In the genomic region with DNA sequence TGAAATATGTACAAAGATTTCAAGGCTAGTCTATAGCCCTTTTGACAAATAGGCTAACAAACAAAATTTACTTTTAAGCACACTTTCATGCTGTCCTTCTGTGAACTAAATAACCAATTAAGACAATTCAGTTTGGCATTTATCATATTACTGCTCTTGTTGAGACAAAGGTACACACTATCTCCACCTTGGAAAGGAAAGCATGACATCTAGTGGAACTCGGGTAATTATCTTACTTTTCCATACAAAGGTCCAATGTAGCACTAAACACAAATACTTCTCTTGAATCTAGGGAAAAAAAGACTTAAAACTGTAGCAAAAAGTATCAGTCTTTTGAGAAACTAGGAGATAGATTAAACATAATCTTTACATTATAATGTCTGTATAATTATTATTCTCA, we compare ENCODE assay signal across 8 cellular contexts.
DNase-seq lines count a peak whose midpoint lies in the region; TF ChIP-seq lines count a peak whose summit lies in the region.

No MANE protein-coding gene starts in this region.

- H4K20me1 ChIP-seq in MM.1S (ENCODE audit: insufficient read depth, low read length) = no peaks in the 10 kb centered on the region

- H3K9me2 ChIP-seq in MM.1S (replicated peaks; ENCODE audit: insufficient read depth, low read length) = no peaks in the 10 kb centered on the region

- no peaks in the 10 kb centered on the region for H3K36me3 ChIP-seq in MM.1S (replicated peaks; ENCODE audit: insufficient read depth, low read length)

- peaks cover 60% of the 10 kb centered on the region for H3K36me3 Mint-ChIP-seq in activated T-cell treated with anti-CD3 and anti-CD28 coated beads, Interleukin-2, amount 50 U/mL, for 24 hours (ENCODE audit: low read depth)

- H3K9me3 Mint-ChIP-seq in activated T-cell treated with anti-CD3 and anti-CD28 coated beads, Interleukin-2, amount 50 U/mL, for 24 hours = no peaks in the 10 kb centered on the region

- no peaks in the 10 kb centered on the region for H3K4me1 ChIP-seq in MM.1S (ENCODE audit: low read length)

- H2AFZ ChIP-seq in MM.1S (ENCODE audit: low read length) = no peak overlapping the region

- DNase-seq in NCI-H446 (lab: John Stamatoyannopoulos, UW) (peak; percentile 2 to 38), NCI-H446 treated with DMSO at 0.1 percent for 48 hours (lab: John Stamatoyannopoulos, UW) (no peak), MM.1S (no peak), cardiac fibroblast (ENCODE audit: low read depth in 2 of 2) (peak; percentile 64 to 67), retinal pigment epithelial cell (ENCODE audit: low read depth) (peak; percentile 16), substantia nigra (lab: John Stamatoyannopoulos, UW) (no peak), superior temporal gyrus (ENCODE audit: extremely low spot score) (no peak)
- DNase-seq in activated T-cell treated with anti-CD3 and anti-CD28 coated beads, Interleukin-2, amount 50 U/mL, for 24 hours = no peak

- no peaks in the 10 kb centered on the region for H3K9me3 ChIP-seq in MM.1S (replicated peaks; ENCODE audit: insufficient read depth, low read length)

- no peak overlapping the region for H3K4me2 ChIP-seq in MM.1S (ENCODE audit: low read depth, low read length)

- peaks cover 5% of the 10 kb centered on the region for H3K4me1 Mint-ChIP-seq in activated T-cell treated with anti-CD3 and anti-CD28 coated beads, Interleukin-2, amount 50 U/mL, for 24 hours (ENCODE audit: low read depth)

- H3K27ac ChIP-seq in MM.1S (ENCODE audit: low read length) (no peak overlapping the region), substantia nigra (ENCODE audit: low read depth, low read length, poor library complexity, severe bottlenecking) (no peak overlapping the region)

- no peak overlapping the region for H3K27ac Mint-ChIP-seq in activated T-cell treated with anti-CD3 and anti-CD28 coated beads, Interleukin-2, amount 50 U/mL, for 24 hours

- H3K9ac ChIP-seq in MM.1S (ENCODE audit: low read length) = no peak overlapping the region

- TF ChIP-seq CTCF in MM.1S (IDR thresholded peaks at IDR 0.05; ENCODE audit: low read length) = peak; percentile 23; the same call in 1 of the 2 replicates
- peak; percentile 33 for TF ChIP-seq CTCF in cardiac fibroblast (IDR thresholded peaks at IDR 0.05; ENCODE audit: low read depth, low read length)
- peak; percentile 48 for TF ChIP-seq CTCF in retinal pigment epithelial cell (conservative IDR thresholded peaks at IDR 0.05; ENCODE audit: low read depth, low read length)

- H3K4me3 ChIP-seq in MM.1S (ENCODE audit: low read length) (no peak overlapping the region), cardiac fibroblast (replicated peaks in 1 of 2; ENCODE audit: low read depth in 2 of 2, low read length in 2 of 2) (no peak overlapping the region), retinal pigment epithelial cell (ENCODE audit: low read length) (no peak overlapping the region)

- H3K27me3 Mint-ChIP-seq in activated T-cell treated with anti-CD3 and anti-CD28 coated beads, Interleukin-2, amount 50 U/mL, for 24 hours = no peaks in the 10 kb centered on the region

- H3K4me3 Mint-ChIP-seq in activated T-cell treated with anti-CD3 and anti-CD28 coated beads, Interleukin-2, amount 50 U/mL, for 24 hours = no peak overlapping the region

- no peaks in the 10 kb centered on the region for H3K27me3 ChIP-seq in MM.1S (replicated peaks; ENCODE audit: insufficient read depth, low read length)

- no peaks in the 10 kb centered on the region for H3F3A ChIP-seq in MM.1S (ENCODE audit: insufficient read depth, low read length)

- no peaks in the 10 kb centered on the region for H3K79me2 ChIP-seq in MM.1S (ENCODE audit: low read length)

Comparison
In these comparisons a context has a peak if more than half of its experiments do, and no peak if none do; other contexts are left out.
1. DNase-seq: peak in NCI-H446 (2 of 2), cardiac fibroblast (2 of 2) and retinal pigment epithelial cell (single experiment); none in NCI-H446 treated with DMSO at 0.1 percent for 48 hours (single experiment), MM.1S (single experiment), activated T-cell treated with anti-CD3 and anti-CD28 coated beads, Interleukin-2, amount 50 U/mL, for 24 hours (single experiment), substantia nigra (0 of 49) and superior temporal gyrus (single experiment).
2. Peak in every context shown above with its lines, with median percentiles within 50 percentile points of each other: CTCF ChIP-seq.